8 cellular contexts compared by ENCODE assay signal in genomic region chr1:1020000-1020404, GRCh38. TPM values are rescaled to one million over a fixed set of nuclear protein-coding genes. Genes with fewer than 3 reads are reported as not detected.
A peak's percentile ranks its signal among the peaks of the same experiment; 100 is the strongest.
DNase-seq lines count a peak whose midpoint lies in the region; ATAC-seq and TF ChIP-seq lines count a peak whose summit lies in the region.

AGRN (plus strand) TSS chr1:1020120; CDS start chr1:1020173, 53 bp downstream.

- H3K9me3 Mint-ChIP-seq in HFFc6 = no peaks in the 10 kb centered on the region

- peak within 1 kb of the TSS; percentile 99 for H3K4me2 ChIP-seq in PC-3 (ENCODE audit: low read length)

- TF ChIP-seq CTCF in HFFc6 (IDR thresholded peaks at IDR 0.05) = no peak
- TF ChIP-seq CTCF in PC-3 (conservative IDR thresholded peaks at IDR 0.05; ENCODE audit: low read depth, low read length) = no peak
- no peak for TF ChIP-seq CTCF in vagina (IDR thresholded peaks at IDR 0.05)

- peak within 1 kb of the TSS; percentile 82 for H3K4me3 Mint-ChIP-seq in HFFc6

- peak within 1 kb of the TSS; percentile 93 for H3K9ac ChIP-seq in PC-3 (ENCODE audit: low read length)

- 0% methylated on average over 55 of the region's 58 CpGs for WGBS in ectodermal cell, 2 experiments

- peak within 1 kb of the TSS; percentile 66 for H3K27ac Mint-ChIP-seq in HFFc6

- ATAC-seq in PC-3 = peak; percentile 32

- CTCF ChIA-PET in PC-3 (lab: Charles Lee) = interaction anchor here (0.6 to 1.5 kb wide), 4 partner anchors 19 to 44 kb away, joined by 3 to 10 read pairs (median 4); no protein-coding TSS in a partner anchor

- H3K9me3 ChIP-seq in PC-3 (ENCODE audit: low read length) = no peaks in the 10 kb centered on the region
- H3K9me3 ChIP-seq in ectodermal cell (ENCODE audit: control insufficient read depth, low read length) = no peaks in the 10 kb centered on the region
- H3K9me3 ChIP-seq in mononuclear cell (ENCODE audit: low read depth, low read length) = no peaks in the 10 kb centered on the region
- H3K9me3 ChIP-seq in vagina = no peaks in the 10 kb centered on the region

- POLR2A ChIA-PET in PC-3 (lab: Charles Lee; ENCODE audit: unreplicated experiment) = interaction anchor here (0.6 to 0.9 kb wide), 2 partner anchors 20 to 381 kb away, joined by 5 to 10 read pairs; partner anchors contain the start of gene HES4

- H2AFZ ChIP-seq in PC-3 (ENCODE audit: low read length) = no peak within 1 kb of the TSS

- no peaks in the 10 kb centered on the region for H3F3A ChIP-seq in PC-3 (ENCODE audit: low read length, unreplicated experiment)

- TF ChIP-seq POLR2A in vagina (IDR thresholded peaks at IDR 0.05) = no peak

- H3K27me3 ChIP-seq in PC-3 (ENCODE audit: low read length) = no peaks in the 10 kb centered on the region
- no peaks in the 10 kb centered on the region for H3K27me3 ChIP-seq in ectodermal cell (ENCODE audit: control insufficient read depth, insufficient read depth, low read length, poor library complexity, severe bottlenecking)
- peaks cover 4% of the 10 kb centered on the region for H3K27me3 ChIP-seq in mononuclear cell (ENCODE audit: insufficient read depth, low read length)
- no peaks in the 10 kb centered on the region for H3K27me3 ChIP-seq in vagina

- H3K4me3 ChIP-seq in PC-3 (ENCODE audit: low read length) = peak within 1 kb of the TSS; percentile 84
- peak within 1 kb of the TSS; percentile 71 for H3K4me3 ChIP-seq in ectodermal cell (ENCODE audit: insufficient read depth, low read depth, low read length)
- peak within 1 kb of the TSS; percentile 32 for H3K4me3 ChIP-seq in mononuclear cell (ENCODE audit: low read length)
- H3K4me3 ChIP-seq in vagina = peak within 1 kb of the TSS; percentile 57 to 88

- peaks cover 2% of the 10 kb centered on the region for H3K27me3 Mint-ChIP-seq in HFFc6 (ENCODE audit: insufficient read depth)

- peaks cover 20% of the 10 kb centered on the region for H4K20me1 ChIP-seq in PC-3 (ENCODE audit: low read length)

- intact Hi-C loops in PC-3 (cut with micrococcal nuclease) (no loop called here), vagina (cut with DNase I) (no loop called here)

- DNase-seq in NCI-H345 (lab: John Stamatoyannopoulos, UW) (peak; percentile 44), NCI-H345 treated with DMSO at 0.1 percent for 48 hours (lab: John Stamatoyannopoulos, UW; ENCODE audit: unreplicated experiment) (no peak), HFFc6 (no peak), PC-3 (no peak), vagina (ENCODE audit: extremely low spot score in 2 of 2) (no peak), Kasumi-1 (lab: John Stamatoyannopoulos, UW) (no peak)

- peaks cover 55% of the 10 kb centered on the region for H3K79me2 ChIP-seq in PC-3 (ENCODE audit: low read length)

- peaks cover 9% of the 10 kb centered on the region for H3K36me3 Mint-ChIP-seq in HFFc6 (ENCODE audit: low read depth)

- BruUV-seq in PC-3 (replicated peaks; lab: Mats Ljungman, UMichigan) = no TSS peak

- peaks cover 20% of the 10 kb centered on the region; the same call in 1 of the 2 replicates for H3K36me3 ChIP-seq in PC-3 (ENCODE audit: low read depth, low read length)
- no peaks in the 10 kb centered on the region for H3K36me3 ChIP-seq in ectodermal cell (ENCODE audit: control insufficient read depth, insufficient read depth, low read length)
- no peaks in the 10 kb centered on the region for H3K36me3 ChIP-seq in vagina

- peaks cover 44% of the 10 kb centered on the region for H3K4me1 ChIP-seq in PC-3 (ENCODE audit: insufficient read depth, low read length)
- peaks cover 33% of the 10 kb centered on the region for H3K4me1 ChIP-seq in ectodermal cell (ENCODE audit: control insufficient read depth, insufficient read depth, low read length)
- peaks cover 12% of the 10 kb centered on the region for H3K4me1 ChIP-seq in mononuclear cell (ENCODE audit: insufficient read depth, low read length)
- H3K4me1 ChIP-seq in vagina = peaks cover 39% of the 10 kb centered on the region

- peaks cover 23% of the 10 kb centered on the region for H3K4me1 Mint-ChIP-seq in HFFc6 (ENCODE audit: low read depth)

- peak within 1 kb of the TSS; percentile 96 for H3K27ac ChIP-seq in PC-3 (ENCODE audit: low read length)
- peak within 1 kb of the TSS; percentile 95 for H3K27ac ChIP-seq in ectodermal cell (ENCODE audit: insufficient read depth, low read depth, low read length, poor library complexity, severe bottlenecking)
- H3K27ac ChIP-seq in vagina = peak within 1 kb of the TSS; percentile 95

- no peaks in the 10 kb centered on the region for H3K9me2 ChIP-seq in PC-3 (replicated peaks; ENCODE audit: low read length)

RNA-seq across cellular contexts. Expression of gene AGRN, which starts in this region (rescaled TPM):
- total RNA-seq in HFFc6 (2021; fragmentation: NEBNext Ultra II Directional; extraction: Animal tissue kit (Norgen Biotek cat#: 25700)) = 100 to 1,000 TPM; 131 to 164 (median 140) TPM
- 273 and 377 TPM in 2 replicates for total RNA-seq in PC-3 (2014; rRNA removed)
- polyA plus RNA-seq in ectodermal cell (2013, experiment 1 of 4) = 156 TPM
- 193 TPM for polyA plus RNA-seq in ectodermal cell (2013, experiment 2 of 4)
- 128 TPM for polyA plus RNA-seq in ectodermal cell (2013, experiment 3 of 4)
- 148 TPM for polyA plus RNA-seq in ectodermal cell (2013, experiment 4 of 4)
- 2.6 TPM for total RNA-seq in mononuclear cell
- 25.5 TPM for total RNA-seq in vagina

Comparison
In these comparisons a context has a peak if more than half of its experiments do, and no peak if none do; other contexts are left out.
1. H3K4me3 ChIP-seq: peak in every context shown above with its lines; median percentile 84 in PC-3; 72 in vagina; 71 in ectodermal cell; 32 in mononuclear cell.